ENCODE assay signal across 15 cellular contexts in genomic region chr22:38750104-38750503, GRCh38. TPM values are rescaled to one million over a fixed set of nuclear protein-coding genes. Genes with fewer than 3 reads are reported as not detected.
A peak's percentile ranks its signal among the peaks of the same experiment; 100 is the strongest.
DNase-seq lines count a peak whose midpoint lies in the region; ATAC-seq and TF ChIP-seq lines count a peak whose summit lies in the region.
"Had no signal": no experiment of that assay in that cellular context is flagged by ENCODE, and none has a peak within 500 bp of the region (broad histone marks: within the 10 kb centered on the region; RNA-seq: fewer than 3 reads in every experiment).

No MANE protein-coding gene starts in this region.

- CTCF ChIA-PET in Calu3 (lab: Charles Lee): no interaction called here

- H3K27me3 Mint-ChIP-seq in Calu3 (ENCODE audit: unreplicated experiment) (no peaks in the 10 kb centered on the region), natural killer cell (ENCODE audit: low read depth in 2 of 2) (no peaks in the 10 kb centered on the region)
- no peaks in the 10 kb centered on the region for H3K27me3 Mint-ChIP-seq in activated naive CD8-positive, alpha-beta T cell treated with anti-CD3 and anti-CD28 coated beads, Interleukin-2, amount 10 ng/mL, durations not matched to agents 7 days and 5 days

- POLR2A ChIA-PET in activated naive CD8-positive, alpha-beta T cell treated with anti-CD3 and anti-CD28 coated beads, Interleukin-2, amount 10 ng/mL, durations not matched to agents 7 days and 5 days (lab: Charles Lee): interaction anchor here (1.0 to 20.2 kb wide), 4 partner anchors 14 to 120 kb away, joined by 4 to 386 read pairs (median 16); partner anchors contain the start of gene GTPBP1

- peak overlapping the region; percentile 94 for H3K27ac ChIP-seq in C4-2B
- H3K27ac ChIP-seq: neural progenitor cell had no signal

- DNase-seq in Calu3 (no peak), natural killer cell (no peak), middle frontal gyrus (ENCODE audit: extremely low spot score, low spot score) (no peak), DMS79 treated with DMSO at 0.1 percent for 48 hours (lab: John Stamatoyannopoulos, UW) (no peak)
- DNase-seq in activated naive CD8-positive, alpha-beta T cell treated with anti-CD3 and anti-CD28 coated beads, Interleukin-2, amount 10 ng/mL, durations not matched to agents 7 days and 5 days: no peak
- DNase-seq: activated CD4-positive, alpha-beta T cell treated with anti-CD3 and anti-CD28 coated beads, Interleukin-2, amount 50 U/mL, for 4 hours; activated effector memory CD4-positive, alpha-beta T cell treated with Interleukin-2 at 50 U/mL for 16 hours; DMS53; NCI-H2029; NCI-H446 treated with DMSO at 0.1 percent for 48 hours; right cardiac atrium; SHP77 treated with DMSO at 0.1 percent for 48 hours had no signal

- H3K9me3 Mint-ChIP-seq in Calu3 (ENCODE audit: low read depth, unreplicated experiment) (no peaks in the 10 kb centered on the region), natural killer cell (no peaks in the 10 kb centered on the region)
- H3K9me3 Mint-ChIP-seq in activated naive CD8-positive, alpha-beta T cell treated with anti-CD3 and anti-CD28 coated beads, Interleukin-2, amount 10 ng/mL, durations not matched to agents 7 days and 5 days: no peaks in the 10 kb centered on the region
- H3K9me3 Mint-ChIP-seq: neural progenitor cell had no signal

- no TSS peak for BruUV-seq in Calu3 (replicated peaks; lab: Mats Ljungman, UMichigan)

- H3K4me3 Mint-ChIP-seq in Calu3 (ENCODE audit: low read depth, unreplicated experiment): no peak overlapping the region
- peak overlapping the region; percentile 66 for H3K4me3 Mint-ChIP-seq in activated naive CD8-positive, alpha-beta T cell treated with anti-CD3 and anti-CD28 coated beads, Interleukin-2, amount 10 ng/mL, durations not matched to agents 7 days and 5 days
- H3K4me3 Mint-ChIP-seq in natural killer cell: peak overlapping the region; percentile 25
- H3K4me3 Mint-ChIP-seq: neural progenitor cell had no signal

- H3K4me1 Mint-ChIP-seq in Calu3 (ENCODE audit: low read depth, unreplicated experiment) (peaks cover 18% of the 10 kb centered on the region), natural killer cell (peaks cover 43 to 59% of the 10 kb centered on the region in 2 donors)
- peaks cover 36% of the 10 kb centered on the region for H3K4me1 Mint-ChIP-seq in activated naive CD8-positive, alpha-beta T cell treated with anti-CD3 and anti-CD28 coated beads, Interleukin-2, amount 10 ng/mL, durations not matched to agents 7 days and 5 days

- no peak for TF ChIP-seq CTCF in C4-2B (conservative IDR thresholded peaks at IDR 0.05)
- no peak for TF ChIP-seq CTCF in Calu3 (IDR thresholded peaks at IDR 0.05; ENCODE audit: unreplicated experiment)
- no peak for TF ChIP-seq CTCF in natural killer cell (IDR thresholded peaks at IDR 0.05)

- peaks cover 76% of the 10 kb centered on the region for H3K36me3 Mint-ChIP-seq in Calu3 (ENCODE audit: insufficient read depth, unreplicated experiment)
- peaks cover 59% of the 10 kb centered on the region for H3K36me3 Mint-ChIP-seq in activated naive CD8-positive, alpha-beta T cell treated with anti-CD3 and anti-CD28 coated beads, Interleukin-2, amount 10 ng/mL, durations not matched to agents 7 days and 5 days
- peaks cover 4% of the 10 kb centered on the region for H3K36me3 Mint-ChIP-seq in natural killer cell

- H3K27ac Mint-ChIP-seq in Calu3 (ENCODE audit: unreplicated experiment) (peak overlapping the region; percentile 37), natural killer cell (peak overlapping the region; percentile 88 to 98)
- H3K27ac Mint-ChIP-seq in activated naive CD8-positive, alpha-beta T cell treated with anti-CD3 and anti-CD28 coated beads, Interleukin-2, amount 10 ng/mL, durations not matched to agents 7 days and 5 days: peak overlapping the region; percentile 86
- H3K27ac Mint-ChIP-seq: neural progenitor cell had no signal

- ATAC-seq in activated naive CD8-positive, alpha-beta T cell treated with anti-CD3 and anti-CD28 coated beads, Interleukin-2, amount 10 ng/mL, durations not matched to agents 7 days and 5 days (ENCODE audit: low read depth): no peak
- ATAC-seq in natural killer cell: no peak
- no peak for ATAC-seq in HG03095 (IDR thresholded peaks at IDR 0.05; ENCODE audit: unreplicated experiment)
- ATAC-seq: right cardiac atrium had no signal

- intact Hi-C loops in Calu3 (cut with micrococcal nuclease; ENCODE audit: unreplicated experiment): loop anchor here (5.0 kb wide), 1 partner anchor 43 kb away; the partner anchor contains the start of gene GTPBP1
- intact Hi-C loops in natural killer cell (cut with micrococcal nuclease): loop anchor here (10.0 kb wide), 1 partner anchor 245 kb away; the partner anchor contains the start of gene DDX17

RNA-seq across cellular contexts. Expression of gene SUN2, which starts 5.7 kb away (rescaled TPM):
- total RNA-seq in Calu3 (2022) (50.7 and 66.3 TPM in 2 replicates), natural killer cell (1,000 to 10,000 TPM in 1 of 3 donors, 100 to 1,000 TPM in 2; 882 to 1,056 (median 886) TPM)
- 100 to 1,000 TPM; 607 to 626 TPM for total RNA-seq in activated naive CD8-positive, alpha-beta T cell treated with anti-CD3 and anti-CD28 coated beads, Interleukin-2, amount 10 ng/mL, durations not matched to agents 7 days and 5 days

RNA-seq across cellular contexts. Expression of gene DNAL4, which starts 43.8 kb away (rescaled TPM):
- 14.7 and 15.6 TPM in 2 replicates for total RNA-seq in Calu3 (2022)
- total RNA-seq in activated naive CD8-positive, alpha-beta T cell treated with anti-CD3 and anti-CD28 coated beads, Interleukin-2, amount 10 ng/mL, durations not matched to agents 7 days and 5 days: 10 to 100 TPM in 1 of 2 experiments, 1 to 10 TPM in 1; 9.3 to 12.0 TPM
- total RNA-seq in natural killer cell: 1 to 10 TPM; 5.4 to 9.8 (median 6.2) TPM

RNA-seq across cellular contexts. Expression of gene GTPBP1, which starts 44.4 kb away (rescaled TPM):
- total RNA-seq in Calu3 (2022): 79.1 and 91.4 TPM in 2 replicates
- 10 to 100 TPM; 98.6 TPM for total RNA-seq in activated naive CD8-positive, alpha-beta T cell treated with anti-CD3 and anti-CD28 coated beads, Interleukin-2, amount 10 ng/mL, durations not matched to agents 7 days and 5 days
- 100 to 1,000 TPM; 236 to 259 (median 249) TPM for total RNA-seq in natural killer cell

RNA-seq across cellular contexts. Expression of gene JOSD1, which starts 49.4 kb away (rescaled TPM):
- total RNA-seq in Calu3 (2022) (58.5 and 70.0 TPM in 2 replicates), natural killer cell (100 to 1,000 TPM; 123 to 165 (median 128) TPM)
- 10 to 100 TPM; 59.1 to 61.6 TPM for total RNA-seq in activated naive CD8-positive, alpha-beta T cell treated with anti-CD3 and anti-CD28 coated beads, Interleukin-2, amount 10 ng/mL, durations not matched to agents 7 days and 5 days

Comparison
In these comparisons a context has a peak if more than half of its experiments do, and no peak if none do; other contexts are left out.
1. H3K27ac Mint-ChIP-seq: peak in every context shown above with its lines; median percentile 93 in natural killer cell; 86 in activated naive CD8-positive, alpha-beta T cell treated with anti-CD3 and anti-CD28 coated beads, Interleukin-2, amount 10 ng/mL, durations not matched to agents 7 days and 5 days; 37 in Calu3.